8 cellular contexts compared by ENCODE assay signal in genomic region chr9:21070171-21070571, GRCh38. TPM values are rescaled to one million over a fixed set of nuclear protein-coding genes. Genes with fewer than 3 reads are reported as not detected.
DNase-seq lines count a peak whose midpoint lies in the region; ATAC-seq, FAIRE-seq and TF ChIP-seq lines count a peak whose summit lies in the region.

No MANE protein-coding gene starts in this region.

- DNase-seq in WTC11 (ENCODE audit: low spot score) (peak; percentile 32), right atrium auricular region (ENCODE audit: low spot score) (peak; percentile 68), sigmoid colon (peak; percentile 80), GM12891 (ENCODE audit: insufficient read length, low spot score) (no peak)

- H3K4me1 ChIP-seq in right atrium auricular region (peaks cover 0 to 9% of the 10 kb centered on the region in 2 donors), sigmoid colon (peaks cover 0 to 13% (median 10%) of the 10 kb centered on the region in 4 donors)

- H3K36me3 ChIP-seq in right atrium auricular region (no peaks in the 10 kb centered on the region), sigmoid colon (no peaks in the 10 kb centered on the region)

- H3K27ac ChIP-seq in right atrium auricular region, result peak overlapping the region in 1 of 2 donors; percentile 37
- H3K27ac ChIP-seq in sigmoid colon, result peak overlapping the region; percentile 62 to 72 (median 69)

- no peak overlapping the region for H3K4me3 Mint-ChIP-seq in WTC11

- CTCF ChIA-PET in WTC11 (lab: Charles Lee), result interaction anchor here (0.6 to 1.8 kb wide), 3 partner anchors 9 to 545 kb away, joined by 3 to 8 read pairs (median 6); no protein-coding TSS in a partner anchor

- TF ChIP-seq CTCF in WTC11 (IDR thresholded peaks at IDR 0.05) (no peak), right atrium auricular region (IDR thresholded peaks at IDR 0.05) (peak in 1 of 2 donors; percentile 44), sigmoid colon (IDR thresholded peaks at IDR 0.05) (peak; percentile 32 to 48 (median 37))

- H3K27me3 Mint-ChIP-seq in WTC11 (ENCODE audit: low read depth), result no peaks in the 10 kb centered on the region

- intact Hi-C loops in sigmoid colon (cut with DNase I), result no loop called here

- H3K9me3 ChIP-seq in right atrium auricular region (no peaks in the 10 kb centered on the region), sigmoid colon (no peaks in the 10 kb centered on the region)

- 40 to 56% methylated on average over 4 of the region's 4 CpGs for WGBS in sigmoid colon, 2 donors

- H3K27ac Mint-ChIP-seq in WTC11, result no peak overlapping the region

- no peak for FAIRE-seq in GM12891 (lab: Jason Lieb, UNC)

- no peak for TF ChIP-seq EP300 in sigmoid colon (IDR thresholded peaks at IDR 0.05)

- H3K27me3 ChIP-seq in right atrium auricular region, result no peaks in the 10 kb centered on the region
- H3K27me3 ChIP-seq in sigmoid colon, result no peaks in the 10 kb centered on the region

- no peaks in the 10 kb centered on the region for H3K36me3 Mint-ChIP-seq in WTC11

- H3K4me1 Mint-ChIP-seq in WTC11, result peaks cover 9% of the 10 kb centered on the region

- peak overlapping the region in 1 of 2 donors; percentile 18 for H3K4me3 ChIP-seq in right atrium auricular region
- H3K4me3 ChIP-seq in sigmoid colon, result peak overlapping the region in 2 of 4 donors; percentile 3 to 5

- peak; percentile 46 for ATAC-seq in GM18868 (IDR thresholded peaks at IDR 0.05; ENCODE audit: unreplicated experiment)
- peak; percentile 89 for ATAC-seq in WTC11
- no peak for ATAC-seq in GM21786 (IDR thresholded peaks at IDR 0.05; ENCODE audit: unreplicated experiment)
- ATAC-seq in HG03442 (IDR thresholded peaks at IDR 0.05; ENCODE audit: unreplicated experiment), result no peak
- ATAC-seq in HG02642 (IDR thresholded peaks at IDR 0.05; ENCODE audit: poor library complexity, unreplicated experiment), result no peak

- TF ChIP-seq POLR2A in sigmoid colon (IDR thresholded peaks at IDR 0.05) (no peak), GM12891 (IDR thresholded peaks at IDR 0.05; ENCODE audit: low read depth, low read length) (no peak)

- H3K9me3 Mint-ChIP-seq in WTC11, result no peaks in the 10 kb centered on the region

- POLR2A ChIA-PET in WTC11 (lab: Charles Lee), result no interaction called here

TF ChIP-seq in WTC11, 78 proteins besides CTCF, POLR2A, EP300 and RAD21 (continues in another document):
- TF ChIP-seq RORB (CRISPR knock-in tag; IDR thresholded peaks at IDR 0.05), result no peak
- TF ChIP-seq MAX (CRISPR knock-in tag; IDR thresholded peaks at IDR 0.05), result no peak
- no peak for TF ChIP-seq ETV6 (CRISPR knock-in tag; IDR thresholded peaks at IDR 0.05)
- TF ChIP-seq MYBL2 (CRISPR knock-in tag; IDR thresholded peaks at IDR 0.05), result no peak
- no peak for TF ChIP-seq KAT7 (CRISPR knock-in tag; IDR thresholded peaks at IDR 0.05; ENCODE audit: borderline replicate concordance)
- no peak for TF ChIP-seq ZNF416 (CRISPR knock-in tag; IDR thresholded peaks at IDR 0.05)
- TF ChIP-seq ZNF219 (CRISPR knock-in tag; IDR thresholded peaks at IDR 0.05; ENCODE audit: borderline replicate concordance), result no peak
- no peak for TF ChIP-seq ZNF232 (CRISPR knock-in tag; IDR thresholded peaks at IDR 0.05)
- no peak for TF ChIP-seq NR1H2 (CRISPR knock-in tag; IDR thresholded peaks at IDR 0.05)
- no peak for TF ChIP-seq JUN (CRISPR knock-in tag; IDR thresholded peaks at IDR 0.05)
- no peak for TF ChIP-seq IRF2 (CRISPR knock-in tag; IDR thresholded peaks at IDR 0.05; ENCODE audit: borderline replicate concordance, low read depth)
- TF ChIP-seq ZNF425 (CRISPR knock-in tag; conservative IDR thresholded peaks at IDR 0.05), result no peak
- TF ChIP-seq PRRX2 (CRISPR knock-in tag; IDR thresholded peaks at IDR 0.05), result no peak
- no peak for TF ChIP-seq CDX4 (CRISPR knock-in tag; IDR thresholded peaks at IDR 0.05; ENCODE audit: borderline replicate concordance)

TF ChIP-seq in GM12891, 5 proteins besides CTCF, POLR2A, EP300 and RAD21:
- TF ChIP-seq PAX5 (IDR thresholded peaks at IDR 0.05; ENCODE audit: insufficient read depth, low read length, severe bottlenecking), result no peak
- TF ChIP-seq SPI1 (IDR thresholded peaks at IDR 0.05; ENCODE audit: low read depth, low read length), result no peak
- no peak for TF ChIP-seq POU2F2 (IDR thresholded peaks at IDR 0.05; ENCODE audit: low read depth, low read length)

RNA-seq across cellular contexts. Expression of gene IFNB1, which starts 7.6 kb away (rescaled TPM):
- total RNA-seq in WTC11 (2021), result not detected in 3 replicates
- not detected for total RNA-seq in right atrium auricular region
- not detected for total RNA-seq in sigmoid colon
- under 1 TPM in 1 of 3 donors, not detected in 2; 0.20 TPM for polyA plus RNA-seq in sigmoid colon
- polyA plus RNA-seq in GM12891 (2012; ENCODE audit: low read depth, missing spikeins), result not detected

RNA-seq across cellular contexts. Expression of gene HACD4, which starts 38.7 kb away (rescaled TPM):
- total RNA-seq in WTC11 (2021) (0.94 to 1.2 TPM (median 1.1 TPM) in 3 replicates), right atrium auricular region (1 to 10 TPM in 1 of 2 donors, under 1 TPM in 1; 0.82 to 1.7 TPM), sigmoid colon (10 to 100 TPM in 3 of 4 donors, 1 to 10 TPM in 1; 8.8 to 14.7 (median 12.2) TPM)
- 1 to 10 TPM; 1.4 to 2.4 (median 2.3) TPM for polyA plus RNA-seq in sigmoid colon
- polyA plus RNA-seq in GM12891 (2012; ENCODE audit: low read depth, missing spikeins), result 3.8 TPM

Comparison
In these comparisons a context has a peak if more than half of its experiments do, and no peak if none do; other contexts are left out.
1. ATAC-seq: peak in GM18868 (single experiment) and WTC11 (single experiment); none in GM21786 (single experiment), HG03442 (single experiment) and HG02642 (single experiment).